27 cellular contexts compared by ENCODE assay signal in the genomic region with DNA sequence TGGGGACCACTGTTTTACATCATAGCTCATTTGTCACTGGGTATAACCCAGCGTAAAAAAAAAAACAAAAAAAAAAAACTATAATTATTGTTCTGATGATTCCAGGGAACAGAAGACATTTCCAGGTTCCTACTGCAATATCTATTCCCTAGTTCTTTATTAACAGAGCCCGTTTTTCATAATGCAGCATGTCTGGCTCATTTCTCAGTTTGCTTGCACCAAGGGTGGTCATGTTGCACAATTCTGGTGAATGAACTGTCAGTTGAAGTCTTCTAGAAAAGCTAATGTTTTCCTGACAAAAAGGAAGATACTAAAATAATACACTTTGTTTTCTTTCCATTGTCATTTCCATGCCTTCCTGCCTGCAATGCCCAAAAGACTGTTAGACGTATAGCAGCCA.
"Had no signal": no experiment of that assay in that cellular context is flagged by ENCODE, and none has a peak within 500 bp of the region (broad histone marks: within the 10 kb centered on the region; RNA-seq: fewer than 3 reads in every experiment).

No MANE protein-coding gene starts in this region.

- H3K9me3 ChIP-seq: colonic mucosa, esophagus squamous epithelium, heart left ventricle, neutrophil, ovary, prostate gland, stomach, thyroid gland, upper lobe of left lung, vagina had no signal

- H3K4me3 ChIP-seq: colonic mucosa, esophagus squamous epithelium, heart left ventricle, ovary, prostate gland, stomach, thyroid gland, upper lobe of left lung, vagina had no signal

- DNase-seq: activated B cell treated with CpG ODN at 0.5 μM for 24 hours; activated CD4-positive, alpha-beta T cell treated with anti-CD3 and anti-CD28 coated beads, Interleukin-2, amount 50 U/mL, for 1 hour; activated CD8-positive, alpha-beta T cell treated with anti-CD3 and anti-CD28 coated beads for 36 hours; activated naive CD8-positive, alpha-beta T cell treated with anti-CD3 and anti-CD28 coated beads, Interleukin-2, amount 50 U/mL, for 24 hours; activated T-cell treated with anti-CD3 and anti-CD28 coated beads, Interleukin-2, amount 50 U/mL, for 4 hours; anterior cingulate cortex; colonic mucosa; effector CD8-positive, alpha-beta T cell; esophagus squamous epithelium; foreskin fibroblast; heart left ventricle; left ventricle myocardium superior; mammary epithelial cell; naive B cell; ovary; stimulated activated CD4-positive, alpha-beta T cell treated with anti-CD3 and anti-CD28 coated beads, Interleukin-15, amount 100 ng/mL, for 24 hours; stimulated activated CD4-positive, alpha-beta T cell treated with anti-CD3 and anti-CD28 coated beads, Interleukin-2, amount 100 ng/mL, for 24 hours; stimulated activated naive B cell treated with anti-CD40 and anti-IgM and Interleukin-4, amounts not matched to agents 10 μg/mL and 1 μg/mL and 100 μg/mL, for 72 hours; stomach; T-cell; thyroid gland; upper lobe of left lung had no signal

- ATAC-seq: activated CD8-positive, alpha-beta T cell treated with anti-CD3 and anti-CD28 coated beads for 36 hours; activated naive CD8-positive, alpha-beta T cell treated with anti-CD3 and anti-CD28 coated beads, Interleukin-2, amount 50 U/mL, for 24 hours; activated T-cell treated with anti-CD3 and anti-CD28 coated beads, Interleukin-2, amount 50 U/mL, for 4 hours; activated T-helper 17 cell treated with anti-CD3 and anti-CD28 coated beads, Interleukin-2, amount 50 U/mL, for 72 hours; heart left ventricle; left ventricle myocardium superior; stimulated activated naive B cell treated with anti-CD40 and anti-IgM and Interleukin-4, amounts not matched to agents 10 μg/mL and 1 μg/mL and 100 μg/mL, for 72 hours; T-cell had no signal

- H3K27ac ChIP-seq: colonic mucosa, epithelial cell of prostate, esophagus squamous epithelium, heart left ventricle, neutrophil, ovary, prostate gland, stomach, thyroid gland, upper lobe of left lung, vagina had no signal

- H3K27me3 ChIP-seq: colonic mucosa, ovary, thyroid gland, upper lobe of left lung, vagina had no signal

- H3K4me1 ChIP-seq: colonic mucosa, esophagus squamous epithelium, heart left ventricle, prostate gland, stomach, thyroid gland, vagina had no signal

- H3K36me3 ChIP-seq: colonic mucosa, esophagus squamous epithelium, heart left ventricle, neutrophil, ovary, prostate gland, stomach, thyroid gland, upper lobe of left lung, vagina had no signal
